ENCODE assay signal across 8 cellular contexts in genomic region chr19:44954278-44954648, GRCh38. TPM values are rescaled to one million over a fixed set of nuclear protein-coding genes. Genes with fewer than 3 reads are reported as not detected.
DNase-seq lines count a peak whose midpoint lies in the region; ATAC-seq and TF ChIP-seq lines count a peak whose summit lies in the region.

No MANE protein-coding gene starts in this region.

- H3K4me3 ChIP-seq in kidney epithelial cell (ENCODE audit: low read depth, low read length) (peak overlapping the region; percentile 79), thoracic aorta (peak overlapping the region; percentile 99)

- TF ChIP-seq CTCF in kidney epithelial cell (IDR thresholded peaks at IDR 0.05; ENCODE audit: insufficient read depth, low read length, poor library complexity, severe bottlenecking) (no peak), thoracic aorta (IDR thresholded peaks at IDR 0.05) (no peak)

- peak overlapping the region; percentile 94 for H3K27ac Mint-ChIP-seq in activated CD4-positive, alpha-beta T cell treated with anti-CD3 and anti-CD28 coated beads, Interleukin-2, amount 10 ng/mL, durations not matched to agents 24 days and 14 days
- H3K27ac Mint-ChIP-seq in activated T-helper 2 cell treated with anti-CD3 and anti-CD28 coated beads, Interferon-gamma antibody, Interleukin-2, Interleukin-4, amounts not matched to agents 10 μg/mL and 5 μg/mL and 100 μg/mL, durations not matched to agents 14 hours and 24 hours and 36 hours, result peak overlapping the region; percentile 97

- no peaks in the 10 kb centered on the region for H3K9me3 ChIP-seq in thoracic aorta

- H3K4me1 Mint-ChIP-seq in activated CD4-positive, alpha-beta T cell treated with anti-CD3 and anti-CD28 coated beads, Interleukin-2, amount 10 ng/mL, durations not matched to agents 24 days and 14 days, result peaks cover 30% of the 10 kb centered on the region
- H3K4me1 Mint-ChIP-seq in activated T-helper 2 cell treated with anti-CD3 and anti-CD28 coated beads, Interferon-gamma antibody, Interleukin-2, Interleukin-4, amounts not matched to agents 10 μg/mL and 5 μg/mL and 100 μg/mL, durations not matched to agents 14 hours and 24 hours and 36 hours (ENCODE audit: low read depth), result peaks cover 25% of the 10 kb centered on the region

- H3K27me3 Mint-ChIP-seq in activated CD4-positive, alpha-beta T cell treated with anti-CD3 and anti-CD28 coated beads, Interleukin-2, amount 10 ng/mL, durations not matched to agents 24 days and 14 days, result no peaks in the 10 kb centered on the region
- no peaks in the 10 kb centered on the region for H3K27me3 Mint-ChIP-seq in activated T-helper 2 cell treated with anti-CD3 and anti-CD28 coated beads, Interferon-gamma antibody, Interleukin-2, Interleukin-4, amounts not matched to agents 10 μg/mL and 5 μg/mL and 100 μg/mL, durations not matched to agents 14 hours and 24 hours and 36 hours (ENCODE audit: low read depth)

- peak overlapping the region; percentile 95 for H3K4me3 Mint-ChIP-seq in activated CD4-positive, alpha-beta T cell treated with anti-CD3 and anti-CD28 coated beads, Interleukin-2, amount 10 ng/mL, durations not matched to agents 24 days and 14 days
- H3K4me3 Mint-ChIP-seq in activated T-helper 2 cell treated with anti-CD3 and anti-CD28 coated beads, Interferon-gamma antibody, Interleukin-2, Interleukin-4, amounts not matched to agents 10 μg/mL and 5 μg/mL and 100 μg/mL, durations not matched to agents 14 hours and 24 hours and 36 hours (ENCODE audit: low read depth), result peak overlapping the region; percentile 86

- ATAC-seq in thoracic aorta (ENCODE audit: insufficient number of reproducible peaks, low FRiP score, low read depth), result no peak

- H3K27me3 ChIP-seq in kidney epithelial cell (ENCODE audit: control insufficient read depth, insufficient read depth, low read length) (no peaks in the 10 kb centered on the region), thoracic aorta (replicated peaks; ENCODE audit: insufficient read depth) (no peaks in the 10 kb centered on the region)

- no peak for DNase-seq in activated CD4-positive, alpha-beta T cell treated with anti-CD3 and anti-CD28 coated beads, Interleukin-2, amount 10 ng/mL, durations not matched to agents 24 days and 14 days
- no peak for DNase-seq in activated CD4-positive, alpha-beta T cell treated with anti-CD3 and anti-CD28 coated beads for 48 hours
- DNase-seq in activated T-helper 2 cell treated with anti-CD3 and anti-CD28 coated beads, Interferon-gamma antibody, Interleukin-2, Interleukin-4, amounts not matched to agents 10 μg/mL and 5 μg/mL and 100 μg/mL, durations not matched to agents 14 hours and 24 hours and 36 hours (ENCODE audit: low spot score), result no peak
- DNase-seq in kidney epithelial cell (ENCODE audit: low read depth) (no peak), thoracic aorta (ENCODE audit: low spot score) (no peak), NCI-H1105 (lab: John Stamatoyannopoulos, UW) (no peak), medulla oblongata (ENCODE audit: extremely low spot score) (no peak), NCI-H526 (lab: John Stamatoyannopoulos, UW) (no peak)

- no peaks in the 10 kb centered on the region for H3K36me3 Mint-ChIP-seq in activated CD4-positive, alpha-beta T cell treated with anti-CD3 and anti-CD28 coated beads, Interleukin-2, amount 10 ng/mL, durations not matched to agents 24 days and 14 days (ENCODE audit: low read depth)
- peaks cover 3% of the 10 kb centered on the region for H3K36me3 Mint-ChIP-seq in activated T-helper 2 cell treated with anti-CD3 and anti-CD28 coated beads, Interferon-gamma antibody, Interleukin-2, Interleukin-4, amounts not matched to agents 10 μg/mL and 5 μg/mL and 100 μg/mL, durations not matched to agents 14 hours and 24 hours and 36 hours (ENCODE audit: low read depth)

- H3K36me3 ChIP-seq in kidney epithelial cell (ENCODE audit: control insufficient read depth, insufficient read depth, low read length) (no peaks in the 10 kb centered on the region), thoracic aorta (peaks cover 5% of the 10 kb centered on the region)

- H3K9me3 Mint-ChIP-seq in activated CD4-positive, alpha-beta T cell treated with anti-CD3 and anti-CD28 coated beads, Interleukin-2, amount 10 ng/mL, durations not matched to agents 24 days and 14 days, result no peaks in the 10 kb centered on the region
- no peaks in the 10 kb centered on the region for H3K9me3 Mint-ChIP-seq in activated T-helper 2 cell treated with anti-CD3 and anti-CD28 coated beads, Interferon-gamma antibody, Interleukin-2, Interleukin-4, amounts not matched to agents 10 μg/mL and 5 μg/mL and 100 μg/mL, durations not matched to agents 14 hours and 24 hours and 36 hours

- H3K27ac ChIP-seq in thoracic aorta, result peak overlapping the region; percentile 86 to 89

- H3K4me1 ChIP-seq in thoracic aorta (ENCODE audit: control insufficient read depth in 1 of 2, low read depth in 2 of 2), result peaks cover 12 to 44% of the 10 kb centered on the region in 2 donors

- intact Hi-C loops in activated CD4-positive, alpha-beta T cell treated with anti-CD3 and anti-CD28 coated beads, Interleukin-2, amount 10 ng/mL, durations not matched to agents 24 days and 14 days (cut with micrococcal nuclease), result loop anchor here (5.0 kb wide), 1 partner anchor 152 kb away; no protein-coding TSS in a partner anchor
- intact Hi-C loops in activated T-helper 2 cell treated with anti-CD3 and anti-CD28 coated beads, Interferon-gamma antibody, Interleukin-2, Interleukin-4, amounts not matched to agents 10 μg/mL and 5 μg/mL and 100 μg/mL, durations not matched to agents 14 hours and 24 hours and 36 hours (cut with micrococcal nuclease), result loop anchor here (2.0 kb wide), 1 partner anchor 63 kb away; the partner anchor contains the start of gene TOMM40

RNA-seq across cellular contexts. Expression of gene CLPTM1, which starts 0.9 kb away (rescaled TPM):
- total RNA-seq in activated CD4-positive, alpha-beta T cell treated with anti-CD3 and anti-CD28 coated beads, Interleukin-2, amount 10 ng/mL, durations not matched to agents 24 days and 14 days, result 71.7 and 76.6 TPM in 2 replicates
- total RNA-seq in activated T-helper 2 cell treated with anti-CD3 and anti-CD28 coated beads, Interferon-gamma antibody, Interleukin-2, Interleukin-4, amounts not matched to agents 10 μg/mL and 5 μg/mL and 100 μg/mL, durations not matched to agents 14 hours and 24 hours and 36 hours, result 68.7 and 72.7 TPM in 2 replicates
- total RNA-seq in kidney epithelial cell (58.0 and 74.8 TPM in 2 replicates), thoracic aorta (10 to 100 TPM; 63.1 to 69.3 TPM)

RNA-seq across cellular contexts. Expression of gene APOC2, which starts 8.4 kb away (rescaled TPM):
- not detected in 2 replicates for total RNA-seq in activated CD4-positive, alpha-beta T cell treated with anti-CD3 and anti-CD28 coated beads, Interleukin-2, amount 10 ng/mL, durations not matched to agents 24 days and 14 days
- total RNA-seq in activated T-helper 2 cell treated with anti-CD3 and anti-CD28 coated beads, Interferon-gamma antibody, Interleukin-2, Interleukin-4, amounts not matched to agents 10 μg/mL and 5 μg/mL and 100 μg/mL, durations not matched to agents 14 hours and 24 hours and 36 hours, result not detected in 2 replicates
- total RNA-seq in kidney epithelial cell (not detected in 2 replicates), thoracic aorta (not detected)

RNA-seq across cellular contexts. Expression of gene APOC4, which starts 12.2 kb away (rescaled TPM):
- not detected in 2 replicates for total RNA-seq in activated CD4-positive, alpha-beta T cell treated with anti-CD3 and anti-CD28 coated beads, Interleukin-2, amount 10 ng/mL, durations not matched to agents 24 days and 14 days
- total RNA-seq in activated T-helper 2 cell treated with anti-CD3 and anti-CD28 coated beads, Interferon-gamma antibody, Interleukin-2, Interleukin-4, amounts not matched to agents 10 μg/mL and 5 μg/mL and 100 μg/mL, durations not matched to agents 14 hours and 24 hours and 36 hours, result not detected in 2 replicates
- total RNA-seq in kidney epithelial cell (not detected in 2 replicates), thoracic aorta (not detected)

RNA-seq across cellular contexts. Expression of gene APOC1, which starts 39.9 kb away (rescaled TPM):
- 1.8 and 2.1 TPM in 2 replicates for total RNA-seq in activated CD4-positive, alpha-beta T cell treated with anti-CD3 and anti-CD28 coated beads, Interleukin-2, amount 10 ng/mL, durations not matched to agents 24 days and 14 days
- 3.1 and 6.4 TPM in 2 replicates for total RNA-seq in activated T-helper 2 cell treated with anti-CD3 and anti-CD28 coated beads, Interferon-gamma antibody, Interleukin-2, Interleukin-4, amounts not matched to agents 10 μg/mL and 5 μg/mL and 100 μg/mL, durations not matched to agents 14 hours and 24 hours and 36 hours
- total RNA-seq in kidney epithelial cell (1.9 and 3.5 TPM in 2 replicates), thoracic aorta (10 to 100 TPM in 1 of 2 donors, 1 to 10 TPM in 1; 4.9 to 12.3 TPM)

RNA-seq across cellular contexts. Expression of gene RELB, which starts 47.0 kb away (rescaled TPM):
- total RNA-seq in activated CD4-positive, alpha-beta T cell treated with anti-CD3 and anti-CD28 coated beads, Interleukin-2, amount 10 ng/mL, durations not matched to agents 24 days and 14 days, result 67.6 and 72.7 TPM in 2 replicates
- 62.7 and 70.3 TPM in 2 replicates for total RNA-seq in activated T-helper 2 cell treated with anti-CD3 and anti-CD28 coated beads, Interferon-gamma antibody, Interleukin-2, Interleukin-4, amounts not matched to agents 10 μg/mL and 5 μg/mL and 100 μg/mL, durations not matched to agents 14 hours and 24 hours and 36 hours
- total RNA-seq in kidney epithelial cell (60.0 and 76.7 TPM in 2 replicates), thoracic aorta (10 to 100 TPM; 20.6 to 38.6 TPM)
